In the genomic region with DNA sequence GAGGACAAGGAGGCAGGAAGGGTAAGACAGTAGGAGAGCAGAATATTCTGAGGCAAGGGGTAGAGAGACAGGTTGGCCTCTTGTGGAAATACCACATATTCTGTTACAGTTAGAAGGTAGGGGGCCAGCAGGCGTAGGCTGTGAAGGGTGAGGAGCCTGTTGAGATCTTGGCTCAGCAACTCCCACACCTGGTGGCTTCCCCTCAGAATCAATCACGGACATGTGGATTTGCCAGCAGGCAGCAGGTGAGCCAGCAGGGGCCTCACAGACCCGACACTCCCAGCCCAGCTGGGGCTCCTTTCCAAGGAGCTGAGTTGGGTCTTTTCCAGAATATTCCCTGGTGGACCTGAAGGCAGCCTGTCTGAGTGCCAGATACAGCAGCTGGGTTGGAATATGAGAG, we compare ENCODE assay signal across 11 cellular contexts.
"Had no signal": no experiment of that assay in that cellular context is flagged by ENCODE, and none has a peak within 500 bp of the region (broad histone marks: within the 10 kb centered on the region; RNA-seq: fewer than 3 reads in every experiment).

No MANE protein-coding gene starts in this region.

- DNase-seq: activated CD4-positive, alpha-beta T cell treated with anti-CD3 and anti-CD28 coated beads, Interleukin-2, amount 50 U/mL, for 4 hours; activated effector memory CD4-positive, alpha-beta T cell treated with Interleukin-2 at 50 U/mL for 16 hours; activated T-cell treated with anti-CD3 and anti-CD28 coated beads, Interleukin-2, amount 50 U/mL, for 1 hour; cerebellar nuclear complex; effector memory CD8-positive, alpha-beta T cell; left ventricle myocardium inferior; ovary; stimulated activated CD4-positive, alpha-beta T cell treated with anti-CD3 and anti-CD28 coated beads, Interleukin-4, amount 100 ng/mL, for 1 hour; stimulated activated CD8-positive, alpha-beta memory T cell treated with anti-CD3 and anti-CD28 coated beads, Interleukin-4, amount 100 ng/mL, for 48 hours; stimulated activated naive CD8-positive, alpha-beta T cell treated with anti-CD3 and anti-CD28 coated beads, Interleukin-15, Interleukin-2, amounts not matched to agents 100 U/mL and 50 U/mL, for 24 hours; upper lobe of left lung had no signal
